Comparison of ENCODE assay signal across 1 cellular context in the genomic region with DNA sequence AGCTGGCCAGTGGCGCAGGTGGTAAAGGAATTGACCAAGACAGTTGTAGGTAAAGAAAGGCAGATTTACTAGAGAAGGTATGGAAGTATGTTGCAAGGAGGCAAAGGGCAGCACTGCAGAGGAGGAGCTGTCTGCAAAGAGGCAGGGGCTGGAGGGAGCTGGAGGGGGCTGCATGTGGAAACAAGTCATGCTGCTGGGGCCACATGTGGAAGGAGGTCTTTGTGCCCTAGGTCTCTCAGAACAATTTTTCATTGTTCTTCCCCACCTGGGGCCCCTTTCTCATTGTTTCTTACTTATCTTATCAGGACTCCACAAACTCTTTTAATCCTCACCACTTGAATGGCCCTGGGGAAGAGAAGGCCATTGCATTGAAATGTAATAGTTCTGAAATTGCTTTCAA.
TF ChIP-seq lines count a peak whose summit lies in the region.

No MANE protein-coding gene starts in this region.

TF ChIP-seq in H1, 55 proteins besides CTCF, POLR2A, EP300 and RAD21:
- TF ChIP-seq SP1 (IDR thresholded peaks at IDR 0.05; ENCODE audit: low read depth, low read length): no peak
- TF ChIP-seq, protein P1, sequence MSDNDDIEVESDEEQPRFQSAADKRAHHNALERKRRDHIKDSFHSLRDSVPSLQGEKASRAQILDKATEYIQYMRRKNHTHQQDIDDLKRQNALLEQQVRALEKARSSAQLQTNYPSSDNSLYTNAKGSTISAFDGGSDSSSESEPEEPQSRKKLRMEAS (IDR thresholded peaks at IDR 0.05): 0 out of 2 replicates have a peak, but pooled peaks have one; percentile 14
